9 cellular contexts compared by ENCODE assay signal in the genomic region with DNA sequence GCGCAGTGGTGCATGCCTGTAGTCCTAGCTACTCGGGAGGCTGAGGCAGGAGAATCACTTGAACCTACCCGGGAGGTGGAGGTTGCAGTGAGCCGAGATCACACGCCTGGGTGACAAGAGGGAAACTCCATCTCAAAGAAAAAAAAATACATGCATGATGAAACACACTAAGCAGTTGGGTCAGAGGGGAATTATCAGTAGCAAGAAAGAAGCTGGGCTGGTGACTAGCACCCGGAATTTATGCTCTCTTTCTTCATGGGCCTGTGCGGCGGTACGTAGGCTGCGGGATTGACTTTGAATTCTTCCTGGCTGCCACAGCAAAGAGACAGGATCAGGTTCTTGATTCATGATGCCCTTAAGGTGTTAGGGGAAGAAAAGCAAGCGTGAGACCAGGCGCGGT. TPM values are rescaled to one million over a fixed set of nuclear protein-coding genes. Genes with fewer than 3 reads are reported as not detected.
A peak's percentile ranks its signal among the peaks of the same experiment; 100 is the strongest.
DNase-seq lines count a peak whose midpoint lies in the region; ATAC-seq and TF ChIP-seq lines count a peak whose summit lies in the region.
"Not testable (repeated sequence)": the region's sequence is repeated elsewhere in the genome, so short reads cannot be mapped to it uniquely, and the experiment has no call there.
"Had no signal": no experiment of that assay in that cellular context is flagged by ENCODE, and none has a peak within 500 bp of the region (broad histone marks: within the 10 kb centered on the region; RNA-seq: fewer than 3 reads in every experiment).

No MANE protein-coding gene starts in this region.

- H3K27ac ChIP-seq in CD8-positive, alpha-beta T cell (ENCODE audit: low read depth, low read length) = not testable (repeated sequence)

- intact Hi-C loops in CD8-positive, alpha-beta T cell (cut with DNase I, micrococcal nuclease); activated CD8-positive, alpha-beta T cell treated with anti-CD3 and anti-CD28 coated beads for 36 hours (cut with micrococcal nuclease): not testable (repeated sequence)

- ATAC-seq in CD8-positive, alpha-beta T cell = not testable (repeated sequence)
- ATAC-seq in GM18868 (IDR thresholded peaks at IDR 0.05; ENCODE audit: unreplicated experiment) (peak; percentile 79), esophagus mucosa (peak; percentile 53)
- peak; percentile 45 for ATAC-seq in activated CD8-positive, alpha-beta T cell treated with anti-CD3 and anti-CD28 coated beads for 36 hours
- ATAC-seq in activated naive CD8-positive, alpha-beta T cell treated with anti-CD3 and anti-CD28 coated beads, Interleukin-2, amount 50 U/mL, for 24 hours = peak; percentile 6

- not testable (repeated sequence) for H3K36me3 ChIP-seq in CD8-positive, alpha-beta T cell (ENCODE audit: insufficient read depth, low read length)

- H3K9me3 ChIP-seq in CD8-positive, alpha-beta T cell (ENCODE audit: low read length) = not testable (repeated sequence)

- not testable (repeated sequence) for H3K4me1 ChIP-seq in CD8-positive, alpha-beta T cell (ENCODE audit: insufficient read depth, low read length)

- CTCF ChIA-PET in CD8-positive, alpha-beta T cell (lab: Charles Lee); activated CD8-positive, alpha-beta T cell treated with anti-CD3 and anti-CD28 coated beads for 36 hours (lab: Charles Lee): not testable (repeated sequence)

- H3K27me3 ChIP-seq in CD8-positive, alpha-beta T cell (ENCODE audit: insufficient read depth, low read length) = not testable (repeated sequence)

- POLR2A ChIA-PET in CD8-positive, alpha-beta T cell (lab: Charles Lee); activated CD8-positive, alpha-beta T cell treated with anti-CD3 and anti-CD28 coated beads for 36 hours (lab: Charles Lee): not testable (repeated sequence)

- not testable (repeated sequence) for DNase-seq in CD8-positive, alpha-beta T cell; activated CD8-positive, alpha-beta T cell treated with anti-CD3 and anti-CD28 coated beads for 36 hours; activated naive CD8-positive, alpha-beta T cell treated with anti-CD3 and anti-CD28 coated beads, Interleukin-2, amount 50 U/mL, for 24 hours
- peak; percentile 10 for DNase-seq in MV-4-11 (lab: John Stamatoyannopoulos, UW)
- peak; percentile 4 for DNase-seq in osteocyte (ENCODE audit: extremely low spot score, unreplicated experiment)

- H3K4me3 ChIP-seq in CD8-positive, alpha-beta T cell (ENCODE audit: low read depth, low read length) = not testable (repeated sequence)

- H3K4me3 Mint-ChIP-seq in CD8-positive, alpha-beta T cell; activated CD8-positive, alpha-beta T cell treated with anti-CD3 and anti-CD28 coated beads for 36 hours; activated naive CD8-positive, alpha-beta T cell treated with anti-CD3 and anti-CD28 coated beads, Interleukin-2, amount 50 U/mL, for 24 hours; osteocyte (ENCODE audit: unreplicated experiment): not testable (repeated sequence)

- not testable (repeated sequence) for H3K27me3 Mint-ChIP-seq in CD8-positive, alpha-beta T cell (ENCODE audit: low read depth); activated CD8-positive, alpha-beta T cell treated with anti-CD3 and anti-CD28 coated beads for 36 hours; activated naive CD8-positive, alpha-beta T cell treated with anti-CD3 and anti-CD28 coated beads, Interleukin-2, amount 50 U/mL, for 24 hours; osteocyte (ENCODE audit: unreplicated experiment)

- H3K36me3 Mint-ChIP-seq in CD8-positive, alpha-beta T cell = peaks cover 24% of the 10 kb centered on the region
- H3K36me3 Mint-ChIP-seq in activated CD8-positive, alpha-beta T cell treated with anti-CD3 and anti-CD28 coated beads for 36 hours (ENCODE audit: low read depth) = peaks cover 11% of the 10 kb centered on the region
- not testable (repeated sequence) for H3K36me3 Mint-ChIP-seq in activated naive CD8-positive, alpha-beta T cell treated with anti-CD3 and anti-CD28 coated beads, Interleukin-2, amount 50 U/mL, for 24 hours (ENCODE audit: low read depth); osteocyte (ENCODE audit: unreplicated experiment)

- H3K27ac Mint-ChIP-seq in CD8-positive, alpha-beta T cell = peak overlapping the region; percentile 23
- H3K27ac Mint-ChIP-seq in activated CD8-positive, alpha-beta T cell treated with anti-CD3 and anti-CD28 coated beads for 36 hours = peak overlapping the region; percentile 63
- H3K27ac Mint-ChIP-seq in activated naive CD8-positive, alpha-beta T cell treated with anti-CD3 and anti-CD28 coated beads, Interleukin-2, amount 50 U/mL, for 24 hours; osteocyte (ENCODE audit: unreplicated experiment): not testable (repeated sequence)

- H3K4me1 Mint-ChIP-seq in CD8-positive, alpha-beta T cell (ENCODE audit: low read depth); activated CD8-positive, alpha-beta T cell treated with anti-CD3 and anti-CD28 coated beads for 36 hours (ENCODE audit: low read depth); activated naive CD8-positive, alpha-beta T cell treated with anti-CD3 and anti-CD28 coated beads, Interleukin-2, amount 50 U/mL, for 24 hours; osteocyte (ENCODE audit: unreplicated experiment): not testable (repeated sequence)

- not testable (repeated sequence) for TF ChIP-seq CTCF in CD8-positive, alpha-beta T cell (IDR thresholded peaks at IDR 0.05); activated CD8-positive, alpha-beta T cell treated with anti-CD3 and anti-CD28 coated beads for 36 hours (IDR thresholded peaks at IDR 0.05); osteocyte (IDR thresholded peaks at IDR 0.05)

- not testable (repeated sequence) for H3K9me3 Mint-ChIP-seq in CD8-positive, alpha-beta T cell; activated CD8-positive, alpha-beta T cell treated with anti-CD3 and anti-CD28 coated beads for 36 hours; activated naive CD8-positive, alpha-beta T cell treated with anti-CD3 and anti-CD28 coated beads, Interleukin-2, amount 50 U/mL, for 24 hours; osteocyte (ENCODE audit: unreplicated experiment)

RNA-seq across cellular contexts. Expression of gene DTX2, which starts 18.1 kb away (rescaled TPM):
- total RNA-seq in CD8-positive, alpha-beta T cell = 10 to 100 TPM; 17.4 to 18.9 TPM
- total RNA-seq in activated CD8-positive, alpha-beta T cell treated with anti-CD3 and anti-CD28 coated beads for 36 hours = 10 to 100 TPM; 20.5 to 20.8 TPM
- total RNA-seq in esophagus mucosa (56.2 TPM), osteocyte (29.7 and 32.6 TPM in 2 replicates)

RNA-seq across cellular contexts. Expression of gene UPK3B, which starts 30.7 kb away (rescaled TPM):
- 1 to 10 TPM; 1.7 to 2.4 TPM for total RNA-seq in CD8-positive, alpha-beta T cell
- total RNA-seq in activated CD8-positive, alpha-beta T cell treated with anti-CD3 and anti-CD28 coated beads for 36 hours = under 1 TPM in 1 of 2 experiments, not detected in 1; 0.40 TPM
- total RNA-seq in esophagus mucosa (9.6 TPM), osteocyte (1.5 and 2.2 TPM in 2 replicates)
- total RNA-seq: Daoy, HT1080 had no signal

RNA-seq across cellular contexts. Expression of gene ZP3, which starts 54.9 kb away (rescaled TPM):
- total RNA-seq in CD8-positive, alpha-beta T cell = 1 to 10 TPM; 6.6 to 9.8 TPM
- 10 to 100 TPM; 12.2 to 13.4 TPM for total RNA-seq in activated CD8-positive, alpha-beta T cell treated with anti-CD3 and anti-CD28 coated beads for 36 hours
- 19.8 TPM for total RNA-seq in esophagus mucosa
- 0.51 TPM in 1 of 2 replicates, not detected in the other for total RNA-seq in osteocyte
